Comparison of ENCODE assay signal across 20 cellular contexts in genomic region chr4:125693233-125693632, GRCh38.
"Had no signal": no experiment of that assay in that cellular context is flagged by ENCODE, and none has a peak within 500 bp of the region (broad histone marks: within the 10 kb centered on the region; RNA-seq: fewer than 3 reads in every experiment).

No MANE protein-coding gene starts in this region.

- H3K27ac ChIP-seq: esophagus squamous epithelium, lower lobe of right lung, prostate gland, right atrium auricular region, sigmoid colon, testis, tibial nerve, upper lobe of left lung had no signal

- H3K4me3 ChIP-seq: esophagus squamous epithelium, lower lobe of right lung, prostate gland, right atrium auricular region, sigmoid colon, testis, tibial nerve, upper lobe of left lung had no signal

- H3K9me3 ChIP-seq: esophagus squamous epithelium, lower lobe of right lung, prostate gland, right atrium auricular region, sigmoid colon, testis, upper lobe of left lung had no signal

- DNase-seq: cortex of kidney; effector memory CD8-positive, alpha-beta T cell; erythroblast; esophagus squamous epithelium; foreskin melanocyte; left ventricle myocardium superior; lower lobe of right lung; naive thymus-derived CD8-positive, alpha-beta T cell; nephron progenitor cell; nucleus accumbens; sigmoid colon; stimulated activated CD4-positive, alpha-beta T cell treated with anti-CD3 and anti-CD28 coated beads, Interleukin-4, amount 100 ng/mL, for 4 hours; stimulated activated naive CD8-positive, alpha-beta T cell treated with anti-CD3 and anti-CD28 coated beads, Interleukin-15, Interleukin-2, amounts not matched to agents 100 U/mL and 50 U/mL, for 24 hours; substantia nigra; testis; upper lobe of left lung had no signal

- H3K4me1 ChIP-seq: esophagus squamous epithelium, lower lobe of right lung, prostate gland, right atrium auricular region, sigmoid colon, upper lobe of left lung had no signal

- H3K36me3 ChIP-seq: esophagus squamous epithelium, lower lobe of right lung, prostate gland, right atrium auricular region, sigmoid colon, tibial nerve, upper lobe of left lung had no signal

- ATAC-seq: effector memory CD8-positive, alpha-beta T cell; left ventricle myocardium superior; lower lobe of right lung; naive thymus-derived CD8-positive, alpha-beta T cell; stimulated activated memory B cell treated with anti-CD40 and anti-IgM and Interleukin-4, amounts not matched to agents 10 μg/mL and 1 μg/mL and 100 μg/mL, for 72 hours; stimulated activated naive CD8-positive, alpha-beta T cell treated with anti-CD3 and anti-CD28 coated beads, Interleukin-15, Interleukin-2, amounts not matched to agents 100 U/mL and 50 U/mL, for 24 hours had no signal

- H3K27me3 ChIP-seq: esophagus squamous epithelium, right atrium auricular region, sigmoid colon, testis, tibial nerve, upper lobe of left lung had no signal
